26 cellular contexts compared by ENCODE assay signal in genomic region chr3:30502051-30502741, GRCh38.
DNase-seq lines count a peak whose midpoint lies in the region; ATAC-seq and TF ChIP-seq lines count a peak whose summit lies in the region.
"Had no signal": no experiment of that assay in that cellular context is flagged by ENCODE, and none has a peak within 500 bp of the region (broad histone marks: within the 10 kb centered on the region; RNA-seq: fewer than 3 reads in every experiment).

No MANE protein-coding gene starts in this region.

- intact Hi-C loops in lower lobe of right lung (cut with DNase I) = no loop called here

- H3K9me3 Mint-ChIP-seq in CD4-positive, CD25-positive, alpha-beta regulatory T cell = no peaks in the 10 kb centered on the region
- H3K9me3 Mint-ChIP-seq in naive B cell = peaks cover 0 to 5% (median 0%) of the 10 kb centered on the region in 7 donors
- H3K9me3 Mint-ChIP-seq: neural progenitor cell, T-cell had no signal

- H3K27ac Mint-ChIP-seq in CD4-positive, CD25-positive, alpha-beta regulatory T cell = peak overlapping the region in 2 of 3 donors; percentile 9 to 21
- H3K27ac Mint-ChIP-seq in naive B cell = peak overlapping the region; percentile 85 to 99 (median 96)
- H3K27ac Mint-ChIP-seq: neural progenitor cell, progenitor cell of endocrine pancreas, T-cell had no signal

- H3K36me3 Mint-ChIP-seq in CD4-positive, CD25-positive, alpha-beta regulatory T cell = no peaks in the 10 kb centered on the region
- H3K36me3 Mint-ChIP-seq in naive B cell = no peaks in the 10 kb centered on the region
- H3K36me3 Mint-ChIP-seq: neural progenitor cell, T-cell had no signal

- no peaks in the 10 kb centered on the region for H3K27me3 ChIP-seq in CD4-positive, CD25-positive, alpha-beta regulatory T cell (ENCODE audit: control insufficient read depth, insufficient read depth, low read length)
- no peaks in the 10 kb centered on the region for H3K27me3 ChIP-seq in lower lobe of right lung (ENCODE audit: low read depth)
- H3K27me3 ChIP-seq: esophagus squamous epithelium, MG63, neural progenitor cell, stomach, transverse colon had no signal

- H3K9me3 ChIP-seq in CD4-positive, CD25-positive, alpha-beta regulatory T cell (ENCODE audit: control insufficient read depth in 2 of 2, low read length in 2 of 2) = no peaks in the 10 kb centered on the region
- H3K9me3 ChIP-seq in lower lobe of right lung = no peaks in the 10 kb centered on the region
- H3K9me3 ChIP-seq: esophagus squamous epithelium, MG63, stomach, transverse colon had no signal

- peaks cover 4% of the 10 kb centered on the region for H3K27me3 Mint-ChIP-seq in CD4-positive, CD25-positive, alpha-beta regulatory T cell
- H3K27me3 Mint-ChIP-seq in naive B cell = no peaks in the 10 kb centered on the region
- H3K27me3 Mint-ChIP-seq: progenitor cell of endocrine pancreas, T-cell had no signal

- TF ChIP-seq CTCF in lower lobe of right lung (IDR thresholded peaks at IDR 0.05) = no peak

- no peak overlapping the region for H3K4me3 Mint-ChIP-seq in CD4-positive, CD25-positive, alpha-beta regulatory T cell
- H3K4me3 Mint-ChIP-seq in naive B cell = peak overlapping the region in 3 of 8 donors; percentile 62 to 77 (median 68)
- H3K4me3 Mint-ChIP-seq: neural progenitor cell, T-cell had no signal

- no peaks in the 10 kb centered on the region for H3K4me1 ChIP-seq in CD4-positive, CD25-positive, alpha-beta regulatory T cell (ENCODE audit: control insufficient read depth, insufficient read depth, low read length, poor library complexity, severe bottlenecking)
- H3K4me1 ChIP-seq in lower lobe of right lung = no peaks in the 10 kb centered on the region
- H3K4me1 ChIP-seq: neural progenitor cell had no signal

- peaks cover 11 to 28% (median 15%) of the 10 kb centered on the region in 4 donors for H3K4me1 Mint-ChIP-seq in CD4-positive, CD25-positive, alpha-beta regulatory T cell
- H3K4me1 Mint-ChIP-seq in naive B cell = peaks cover 36 to 49% (median 36%) of the 10 kb centered on the region in 3 donors
- H3K4me1 Mint-ChIP-seq: neural progenitor cell had no signal

- no peak overlapping the region for H3K27ac ChIP-seq in CD4-positive, CD25-positive, alpha-beta regulatory T cell (ENCODE audit: insufficient read depth, low read length, poor library complexity, severe bottlenecking)
- no peak overlapping the region for H3K27ac ChIP-seq in lower lobe of right lung
- H3K27ac ChIP-seq: esophagus squamous epithelium, HL-60, neural progenitor cell, PC-9, stomach, transverse colon had no signal

- H3K4me3 ChIP-seq in CD4-positive, CD25-positive, alpha-beta regulatory T cell (ENCODE audit: low read depth, low read length) = no peak overlapping the region
- no peak overlapping the region for H3K4me3 ChIP-seq in lower lobe of right lung
- H3K4me3 ChIP-seq: esophagus squamous epithelium, MG63, neural progenitor cell, PC-9, stomach, transverse colon had no signal

- no peaks in the 10 kb centered on the region for H3K36me3 ChIP-seq in CD4-positive, CD25-positive, alpha-beta regulatory T cell (ENCODE audit: control insufficient read depth, insufficient read depth, low read length)
- no peaks in the 10 kb centered on the region for H3K36me3 ChIP-seq in lower lobe of right lung
- H3K36me3 ChIP-seq: esophagus squamous epithelium, MG63, neural progenitor cell, stomach, transverse colon had no signal

- no peak for DNase-seq in CD4-positive, CD25-positive, alpha-beta regulatory T cell
- DNase-seq in amniotic epithelial cell (ENCODE audit: low read depth) (peak; percentile 79), naive B cell (no peak), SHP77 treated with DMSO at 0.1 percent for 48 hours (lab: John Stamatoyannopoulos, UW) (no peak), left lobe of liver (ENCODE audit: low spot score) (no peak), lower lobe of right lung (no peak)
- DNase-seq in stimulated activated CD4-positive, alpha-beta T cell treated with anti-CD3 and anti-CD28 coated beads, Interleukin-12 subunit alpha, Interleukin-12 subunit beta, amount 100 ng/mL, for 4 hours = no peak
- DNase-seq: AML-193; cerebellar nuclear complex; DMS79 treated with DMSO at 0.1 percent for 48 hours; effector CD4-positive, alpha-beta T cell; esophagus squamous epithelium; left colon; MG63; NCI-H146; NCI-H345; NCI-H82; stimulated activated CD4-positive, alpha-beta T cell treated with anti-CD3 and anti-CD28 coated beads, Interleukin-2, amount 100 ng/mL, for 24 hours; stomach; T-cell; transverse colon had no signal

- ATAC-seq in CD4-positive, CD25-positive, alpha-beta regulatory T cell (ENCODE audit: low read depth in 2 of 2) = no peak
- ATAC-seq in GM18511 (IDR thresholded peaks at IDR 0.05; ENCODE audit: unreplicated experiment) = peak; percentile 1
- ATAC-seq in naive B cell (ENCODE audit: low read depth in 2 of 2) = no peak
- no peak for ATAC-seq in left lobe of liver
- no peak for ATAC-seq in lower lobe of right lung
- ATAC-seq: T-cell had no signal
